ENCODE assay signal across 7 cellular contexts in genomic region chr19:47573076-47574026, GRCh38. TPM values are rescaled to one million over a fixed set of nuclear protein-coding genes. Genes with fewer than 3 reads are reported as not detected.
DNase-seq lines count a peak whose midpoint lies in the region; ATAC-seq lines count a peak whose summit lies in the region.

Gene ZNF541, minus strand, starts transcription at chr19:47573148. Its CDS starts 17,292 bp downstream, at chr19:47555856.

- H3K4me1 Mint-ChIP-seq in activated naive CD8-positive, alpha-beta T cell treated with anti-CD3 and anti-CD28 coated beads, Interleukin-2, amount 10 ng/mL, durations not matched to agents 7 days and 5 days, result peaks cover 16% of the 10 kb centered on the region

- no peak within 1 kb of the TSS for H3K27ac Mint-ChIP-seq in activated naive CD8-positive, alpha-beta T cell treated with anti-CD3 and anti-CD28 coated beads, Interleukin-2, amount 10 ng/mL, durations not matched to agents 7 days and 5 days

- no peaks in the 10 kb centered on the region for H3K9me3 Mint-ChIP-seq in activated naive CD8-positive, alpha-beta T cell treated with anti-CD3 and anti-CD28 coated beads, Interleukin-2, amount 10 ng/mL, durations not matched to agents 7 days and 5 days

- H3K36me3 Mint-ChIP-seq in activated naive CD8-positive, alpha-beta T cell treated with anti-CD3 and anti-CD28 coated beads, Interleukin-2, amount 10 ng/mL, durations not matched to agents 7 days and 5 days, result no peaks in the 10 kb centered on the region

- DNase-seq in T-helper 22 cell (ENCODE audit: low read depth) (peak; percentile 76), iPS-NIHi11 (ENCODE audit: low spot score) (peak; percentile 43), SW480 (ENCODE audit: low spot score) (no peak), AG08396 (ENCODE audit: low spot score) (no peak)
- DNase-seq in activated naive CD8-positive, alpha-beta T cell treated with anti-CD3 and anti-CD28 coated beads, Interleukin-2, amount 10 ng/mL, durations not matched to agents 7 days and 5 days, result peak; percentile 81
- DNase-seq in stimulated activated CD4-positive, alpha-beta T cell treated with anti-CD3 and anti-CD28 coated beads, Interleukin-4, amount 100 ng/mL, for 1 hour, result peak; percentile 88

- peak; percentile 69 for ATAC-seq in activated naive CD8-positive, alpha-beta T cell treated with anti-CD3 and anti-CD28 coated beads, Interleukin-2, amount 10 ng/mL, durations not matched to agents 7 days and 5 days (ENCODE audit: low read depth)
- no peak for ATAC-seq in HG03571 (IDR thresholded peaks at IDR 0.05; ENCODE audit: unreplicated experiment)

- H3K4me3 Mint-ChIP-seq in activated naive CD8-positive, alpha-beta T cell treated with anti-CD3 and anti-CD28 coated beads, Interleukin-2, amount 10 ng/mL, durations not matched to agents 7 days and 5 days, result peak within 1 kb of the TSS; percentile 30

- POLR2A ChIA-PET in activated naive CD8-positive, alpha-beta T cell treated with anti-CD3 and anti-CD28 coated beads, Interleukin-2, amount 10 ng/mL, durations not matched to agents 7 days and 5 days (lab: Charles Lee), result no interaction called here

- peaks cover 28% of the 10 kb centered on the region for H3K27me3 Mint-ChIP-seq in activated naive CD8-positive, alpha-beta T cell treated with anti-CD3 and anti-CD28 coated beads, Interleukin-2, amount 10 ng/mL, durations not matched to agents 7 days and 5 days

RNA-seq across cellular contexts. Expression of gene ZNF541, which starts in this region (rescaled TPM):
- total RNA-seq in activated naive CD8-positive, alpha-beta T cell treated with anti-CD3 and anti-CD28 coated beads, Interleukin-2, amount 10 ng/mL, durations not matched to agents 7 days and 5 days, result 1 to 10 TPM in 1 of 2 experiments, under 1 TPM in 1; 0.30 to 1.2 TPM

Comparison
In these comparisons a context has a peak if more than half of its experiments do, and no peak if none do; other contexts are left out.
1. DNase-seq: peak in T-helper 22 cell (single experiment), activated naive CD8-positive, alpha-beta T cell treated with anti-CD3 and anti-CD28 coated beads, Interleukin-2, amount 10 ng/mL, durations not matched to agents 7 days and 5 days (single experiment), iPS-NIHi11 (single experiment) and stimulated activated CD4-positive, alpha-beta T cell treated with anti-CD3 and anti-CD28 coated beads, Interleukin-4, amount 100 ng/mL, for 1 hour (single experiment); none in SW480 (single experiment) and AG08396 (single experiment).